8 cellular contexts compared by ENCODE assay signal in genomic region chr10:51700228-51700835, GRCh38. TPM values are rescaled to one million over a fixed set of nuclear protein-coding genes. Genes with fewer than 3 reads are reported as not detected.
DNase-seq lines count a peak whose midpoint lies in the region; ATAC-seq and TF ChIP-seq lines count a peak whose summit lies in the region.

No MANE protein-coding gene starts in this region.

- peak overlapping the region; percentile 96 to 100 (median 100) for H3K4me3 Mint-ChIP-seq in CD4-positive, alpha-beta memory T cell
- H3K4me3 Mint-ChIP-seq in activated naive CD8-positive, alpha-beta T cell treated with anti-CD3 and anti-CD28 coated beads, Interleukin-2, amount 10 ng/mL, durations not matched to agents 7 days and 5 days, result peak overlapping the region; percentile 98

- peak overlapping the region; percentile 97 for H3K27ac ChIP-seq in CD4-positive, alpha-beta memory T cell (ENCODE audit: low read depth, low read length)
- peak overlapping the region; percentile 70 for H3K27ac ChIP-seq in right cardiac atrium (ENCODE audit: low read length)

- peak in 3 of 5 donors; percentile 6 to 48 (median 16) for DNase-seq in CD4-positive, alpha-beta memory T cell
- DNase-seq in LoVo (ENCODE audit: low spot score), result peak; percentile 43
- no peak for DNase-seq in activated naive CD8-positive, alpha-beta T cell treated with anti-CD3 and anti-CD28 coated beads, Interleukin-2, amount 10 ng/mL, durations not matched to agents 7 days and 5 days
- DNase-seq in right cardiac atrium, result peak in 2 of 3 donors; percentile 24 to 32
- DNase-seq in retinal pigment epithelial cell (ENCODE audit: low read depth), result no peak
- no peak for DNase-seq in RPMI8226
- DNase-seq in GM10248 (ENCODE audit: extremely low spot score), result no peak

- H3K9me3 Mint-ChIP-seq in CD4-positive, alpha-beta memory T cell, result peaks cover 0 to 6% (median 0%) of the 10 kb centered on the region in 8 donors
- H3K9me3 Mint-ChIP-seq in activated naive CD8-positive, alpha-beta T cell treated with anti-CD3 and anti-CD28 coated beads, Interleukin-2, amount 10 ng/mL, durations not matched to agents 7 days and 5 days, result no peaks in the 10 kb centered on the region

- TF ChIP-seq CTCF in retinal pigment epithelial cell (conservative IDR thresholded peaks at IDR 0.05; ENCODE audit: low read depth, low read length) (no peak), GM10248 (IDR thresholded peaks at IDR 0.05; ENCODE audit: control extremely low read depth, extremely low read depth, low read depth, missing control alignments) (no peak)

- H3K4me1 ChIP-seq in CD4-positive, alpha-beta memory T cell (ENCODE audit: insufficient read depth, low read length), result peaks cover 43% of the 10 kb centered on the region
- H3K4me1 ChIP-seq in right cardiac atrium (ENCODE audit: control insufficient read depth, insufficient read depth, low read length), result peaks cover 11% of the 10 kb centered on the region

- H3K27me3 Mint-ChIP-seq in CD4-positive, alpha-beta memory T cell, result peaks cover 0 to 2% of the 10 kb centered on the region in 2 donors
- H3K27me3 Mint-ChIP-seq in activated naive CD8-positive, alpha-beta T cell treated with anti-CD3 and anti-CD28 coated beads, Interleukin-2, amount 10 ng/mL, durations not matched to agents 7 days and 5 days, result no peaks in the 10 kb centered on the region

- peaks cover 31 to 51% (median 42%) of the 10 kb centered on the region in 4 donors for H3K4me1 Mint-ChIP-seq in CD4-positive, alpha-beta memory T cell
- H3K4me1 Mint-ChIP-seq in activated naive CD8-positive, alpha-beta T cell treated with anti-CD3 and anti-CD28 coated beads, Interleukin-2, amount 10 ng/mL, durations not matched to agents 7 days and 5 days, result peaks cover 28% of the 10 kb centered on the region

- peaks cover 26 to 34% of the 10 kb centered on the region in 2 donors for H3K36me3 Mint-ChIP-seq in CD4-positive, alpha-beta memory T cell
- peaks cover 36% of the 10 kb centered on the region for H3K36me3 Mint-ChIP-seq in activated naive CD8-positive, alpha-beta T cell treated with anti-CD3 and anti-CD28 coated beads, Interleukin-2, amount 10 ng/mL, durations not matched to agents 7 days and 5 days

- no peaks in the 10 kb centered on the region for H3K27me3 ChIP-seq in CD4-positive, alpha-beta memory T cell (ENCODE audit: insufficient read depth, low read length)
- H3K27me3 ChIP-seq in right cardiac atrium (ENCODE audit: control insufficient read depth, insufficient read depth), result no peaks in the 10 kb centered on the region

- no peaks in the 10 kb centered on the region for H3K36me3 ChIP-seq in CD4-positive, alpha-beta memory T cell (ENCODE audit: insufficient read depth, low read length)

- H3K4me3 ChIP-seq in CD4-positive, alpha-beta memory T cell (ENCODE audit: low read length in 2 of 2), result peak overlapping the region; percentile 83 to 88
- H3K4me3 ChIP-seq in right cardiac atrium (ENCODE audit: low read length) (peak overlapping the region; percentile 85), retinal pigment epithelial cell (ENCODE audit: low read length) (peak overlapping the region; percentile 85)

- H3K27ac Mint-ChIP-seq in CD4-positive, alpha-beta memory T cell, result peak overlapping the region; percentile 99 to 100 (median 100)
- peak overlapping the region; percentile 100 for H3K27ac Mint-ChIP-seq in activated naive CD8-positive, alpha-beta T cell treated with anti-CD3 and anti-CD28 coated beads, Interleukin-2, amount 10 ng/mL, durations not matched to agents 7 days and 5 days

- intact Hi-C loops in CD4-positive, alpha-beta memory T cell (cut with micrococcal nuclease), result no loop called here
- intact Hi-C loops in right cardiac atrium (cut with DNase I), result no loop called here

- WGBS in right cardiac atrium, result 31% methylated on average over 12 of the region's 12 CpGs

- CTCF ChIA-PET in CD4-positive, alpha-beta memory T cell (lab: Charles Lee; ENCODE audit: partially characterized antibody), result no interaction called here
- CTCF ChIA-PET in GM10248 (lab: Yijun Ruan, JAX), result interaction anchor here (0.8 to 1.0 kb wide), 2 partner anchors 13 to 18 kb away, joined by 3 read pairs; no protein-coding TSS in a partner anchor

- ATAC-seq in activated naive CD8-positive, alpha-beta T cell treated with anti-CD3 and anti-CD28 coated beads, Interleukin-2, amount 10 ng/mL, durations not matched to agents 7 days and 5 days (ENCODE audit: low read depth), result no peak
- ATAC-seq in right cardiac atrium, result peak in 1 of 2 donors; percentile 50
- no peak for ATAC-seq in GM21619 (IDR thresholded peaks at IDR 0.05; ENCODE audit: unreplicated experiment)

- POLR2A ChIA-PET in CD4-positive, alpha-beta memory T cell (lab: Charles Lee; ENCODE audit: partially characterized antibody), result interaction anchor here (1.0 to 1.5 kb wide), 2 partner anchors 9 to 1076 kb away, joined by 4 to 6 read pairs; no protein-coding TSS in a partner anchor
- POLR2A ChIA-PET in activated naive CD8-positive, alpha-beta T cell treated with anti-CD3 and anti-CD28 coated beads, Interleukin-2, amount 10 ng/mL, durations not matched to agents 7 days and 5 days (lab: Charles Lee), result interaction anchor here (1.2 kb wide), 1 partner anchor 9 kb away, joined by 3 read pairs; no protein-coding TSS in a partner anchor
- POLR2A ChIA-PET in GM10248 (lab: Yijun Ruan, JAX), result no interaction called here

- no peaks in the 10 kb centered on the region for H3K9me3 ChIP-seq in CD4-positive, alpha-beta memory T cell (ENCODE audit: control insufficient read depth in 1 of 2, low read length in 2 of 2)
- H3K9me3 ChIP-seq in right cardiac atrium (ENCODE audit: control insufficient read depth, low read length), result no peaks in the 10 kb centered on the region

RNA-seq across cellular contexts. Expression of gene CSTF2T, which starts 0.9 kb away (rescaled TPM):
- total RNA-seq in CD4-positive, alpha-beta memory T cell, result 10 to 100 TPM; 39.0 to 39.8 TPM
- polyA plus RNA-seq in CD4-positive, alpha-beta memory T cell, result 10 to 100 TPM; 11.6 to 15.4 TPM
- 10 to 100 TPM; 35.5 to 37.2 TPM for total RNA-seq in activated naive CD8-positive, alpha-beta T cell treated with anti-CD3 and anti-CD28 coated beads, Interleukin-2, amount 10 ng/mL, durations not matched to agents 7 days and 5 days
- total RNA-seq in right cardiac atrium, result 10 to 100 TPM; 15.6 to 20.6 (median 19.8) TPM
- 11.7 TPM for polyA plus RNA-seq in right cardiac atrium

Comparison
In these comparisons a context has a peak if more than half of its experiments do, and no peak if none do; other contexts are left out.
1. DNase-seq: peak in CD4-positive, alpha-beta memory T cell (3 of 5), LoVo (single experiment) and right cardiac atrium (2 of 3); none in activated naive CD8-positive, alpha-beta T cell treated with anti-CD3 and anti-CD28 coated beads, Interleukin-2, amount 10 ng/mL, durations not matched to agents 7 days and 5 days (single experiment), retinal pigment epithelial cell (single experiment), RPMI8226 (single experiment) and GM10248 (single experiment).
2. Peak in every context shown above with its lines, with median percentiles within 50 percentile points of each other: H3K4me3 ChIP-seq.